ENCODE assay signal across 27 cellular contexts in genomic region chr5:137446611-137447010, GRCh38. TPM values are rescaled to one million over a fixed set of nuclear protein-coding genes. Genes with fewer than 3 reads are reported as not detected.
"Had no signal": no experiment of that assay in that cellular context is flagged by ENCODE, and none has a peak within 500 bp of the region (broad histone marks: within the 10 kb centered on the region; RNA-seq: fewer than 3 reads in every experiment).

No MANE protein-coding gene starts in this region.

- H3K27ac ChIP-seq: brain microvascular endothelial cell, colonic mucosa, VCaP had no signal

- H3K4me1 ChIP-seq: colonic mucosa had no signal

- H3K9me3 ChIP-seq: colonic mucosa, MG63 had no signal

- ATAC-seq: activated CD4-positive, alpha-beta T cell treated with anti-CD3 and anti-CD28 coated beads for 36 hours; activated T-helper 17 cell treated with anti-CD3 and anti-CD28 coated beads, Interleukin-2, amount 50 U/mL, for 72 hours; T-helper 17 cell had no signal

- H3K27me3 ChIP-seq: brain microvascular endothelial cell, colonic mucosa, MG63 had no signal

- H3K36me3 ChIP-seq: brain microvascular endothelial cell, colonic mucosa, MG63 had no signal

- DNase-seq: activated CD4-positive, alpha-beta memory T cell treated with anti-CD3 and anti-CD28 coated beads, Interleukin-2, amount 10 ng/mL, durations not matched to agents 7 days and 5 days; activated CD4-positive, alpha-beta T cell treated with anti-CD3 and anti-CD28 coated beads for 36 hours; activated CD4-positive, alpha-beta T cell treated with anti-CD3 and anti-CD28 coated beads, Interleukin-2, amount 50 U/mL, for 1 hour; activated CD4-positive, CD25-positive, alpha-beta regulatory T cell; activated gamma-delta T cell; activated naive CD4-positive, alpha-beta T cell treated with anti-CD3 and anti-CD28 coated beads for 36 hours; activated T-cell treated with anti-CD3 and anti-CD28 coated beads for 4 hours; activated T-cell treated with anti-CD3 and anti-CD28 coated beads, Interleukin-2, amount 50 U/mL, for 48 hours; brain microvascular endothelial cell; colonic mucosa; KG1; MG63; NCI-H1105; NCI-H1436; NCI-H1694 treated with DMSO at 0.1 percent for 48 hours; NCI-H2029 treated with DMSO at 0.1 percent for 48 hours; NCI-H2171; NCI-H2227 treated with DMSO at 0.1 percent for 48 hours; NCI-H446 treated with DMSO at 0.1 percent for 48 hours; NCI-H524 treated with DMSO at 0.1 percent for 48 hours; NCI-H774; SIG-M5; T-helper 17 cell; T-helper 9 cell had no signal

- H3K4me3 ChIP-seq: colonic mucosa, MG63 had no signal

RNA-seq across cellular contexts. Expression of gene SPOCK1, which starts 52.5 kb away (rescaled TPM):
- total RNA-seq: activated CD4-positive, alpha-beta T cell treated with anti-CD3 and anti-CD28 coated beads for 36 hours; activated CD8-positive, alpha-beta memory T cell treated with anti-CD3 and anti-CD28 coated beads for 36 hours; activated T-helper 17 cell treated with anti-CD3 and anti-CD28 coated beads, Interleukin-2, amount 50 U/mL, for 72 hours; T-helper 17 cell had no signal
